Comparison of ENCODE assay signal across 23 cellular contexts in genomic region chr7:135410546-135410942, GRCh38.
"Had no signal": no experiment of that assay in that cellular context is flagged by ENCODE, and none has a peak within 500 bp of the region (broad histone marks: within the 10 kb centered on the region; RNA-seq: fewer than 3 reads in every experiment).

No MANE protein-coding gene starts in this region.

- H3K27ac ChIP-seq: HL-60, SJCRH30 had no signal

- DNase-seq: MV-4-11, NCI-H1048, NCI-H1105, NCI-H1417 treated with DMSO at 0.1 percent for 48 hours, NCI-H146, NCI-H1694 treated with DMSO at 0.1 percent for 48 hours, NCI-H1930, NCI-H2081, NCI-H2107, NCI-H2171, NCI-H226, NCI-H446, NCI-H510A, NCI-H524 treated with DMSO at 0.1 percent for 48 hours, NCI-H69, NCI-H774, SHP77 treated with DMSO at 0.1 percent for 48 hours, SJCRH30 had no signal

- H3K9me3 ChIP-seq: SJCRH30 had no signal

- ATAC-seq: K562, Right ventricle myocardium inferior, SK-N-SH treated with all-trans-retinoic acid at 6 μM for 48 hours had no signal

- H3K4me3 ChIP-seq: K562, SJCRH30 had no signal

- H3K27me3 ChIP-seq: SJCRH30 had no signal

- FAIRE-seq: HTR-8/SVneo had no signal

- H3K4me1 ChIP-seq: SJCRH30 had no signal
